In the genomic region with DNA sequence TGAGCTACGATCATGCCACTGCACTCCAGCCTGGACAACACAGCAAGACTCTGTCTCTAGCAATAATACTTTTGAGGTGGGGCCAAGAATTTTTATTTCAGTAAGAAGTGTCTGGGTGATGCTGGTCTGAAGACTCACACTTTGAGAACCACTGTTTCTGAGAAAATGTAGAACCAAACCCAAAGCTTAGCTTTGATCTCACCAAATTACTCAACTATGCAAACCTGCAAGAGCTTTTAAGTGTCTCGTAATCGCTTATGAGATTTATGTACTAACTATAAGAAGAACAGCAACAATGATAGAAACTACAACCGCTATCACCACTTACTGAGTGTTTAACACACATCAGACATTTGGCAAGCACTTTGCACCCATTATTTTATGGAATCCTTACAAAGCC, we compare ENCODE assay signal across 17 cellular contexts. TPM values are rescaled to one million over a fixed set of nuclear protein-coding genes. Genes with fewer than 3 reads are reported as not detected.
A peak's percentile ranks its signal among the peaks of the same experiment; 100 is the strongest.
DNase-seq lines count a peak whose midpoint lies in the region; ATAC-seq, FAIRE-seq and TF ChIP-seq lines count a peak whose summit lies in the region.
"Had no signal": no experiment of that assay in that cellular context is flagged by ENCODE, and none has a peak within 500 bp of the region (broad histone marks: within the 10 kb centered on the region; RNA-seq: fewer than 3 reads in every experiment).

No MANE protein-coding gene starts in this region.

- peak overlapping the region; percentile 90 to 97 (median 91) for H3K27ac Mint-ChIP-seq in CD4-positive, CD25-positive, alpha-beta regulatory T cell
- peak overlapping the region; percentile 70 for H3K27ac Mint-ChIP-seq in activated B cell treated with CpG ODN at 0.5 μM for 24 hours

- no peak overlapping the region for H3K18ac ChIP-seq in mesenchymal stem cell (ENCODE audit: low read depth in 1 of 2, low read length in 2 of 2)

- CTCF ChIA-PET in activated B cell treated with CpG ODN at 0.5 μM for 24 hours (lab: Charles Lee): interaction anchor here (1.0 kb wide), 1 partner anchor 12 kb away, joined by 3 read pairs; no protein-coding TSS in a partner anchor

- peak; percentile 73 to 74 for ATAC-seq in CD4-positive, CD25-positive, alpha-beta regulatory T cell (ENCODE audit: low read depth in 2 of 2)
- ATAC-seq in activated B cell treated with CpG ODN at 0.5 μM for 24 hours (ENCODE audit: low read depth): no peak
- no peak for ATAC-seq in GM19455 (IDR thresholded peaks at IDR 0.05; ENCODE audit: unreplicated experiment)
- no peak for ATAC-seq in GM18520 (IDR thresholded peaks at IDR 0.05; ENCODE audit: unreplicated experiment)
- no peak for ATAC-seq in left lobe of liver
- ATAC-seq: Panc1 had no signal

- TF ChIP-seq POLR2A in GM12892 (IDR thresholded peaks at IDR 0.05; ENCODE audit: low read depth, low read length): no peak

- no peak overlapping the region for H3K9ac ChIP-seq in mesenchymal stem cell (ENCODE audit: low read length)

- H2AFZ ChIP-seq in mesenchymal stem cell (ENCODE audit: low read depth, low read length): no peak overlapping the region

- no peaks in the 10 kb centered on the region for H3K79me1 ChIP-seq in mesenchymal stem cell (replicated peaks; ENCODE audit: low read length, poor library complexity, severe bottlenecking)

- DNase-seq in CD4-positive, CD25-positive, alpha-beta regulatory T cell: peak in 1 of 3 donors; percentile 86
- DNase-seq in GM12892 (ENCODE audit: insufficient read length) (no peak), activated B cell treated with CpG ODN at 0.5 μM for 24 hours (no peak), mesenchymal stem cell (no peak), NCI-H2029 (lab: John Stamatoyannopoulos, UW) (no peak), left lobe of liver (ENCODE audit: low spot score) (no peak)
- DNase-seq: activated CD4-positive, CD25-positive, alpha-beta regulatory T cell; activated effector memory CD4-positive, alpha-beta T cell treated with Interleukin-2 at 50 U/mL for 16 hours; BE2C; brain microvascular endothelial cell; KG1; NCI-H1436; NCI-H510A had no signal

- peaks cover 67% of the 10 kb centered on the region for H3K4me1 ChIP-seq in CD4-positive, CD25-positive, alpha-beta regulatory T cell (ENCODE audit: control insufficient read depth, insufficient read depth, low read length, poor library complexity, severe bottlenecking)
- H3K4me1 ChIP-seq in mesenchymal stem cell (ENCODE audit: control insufficient read depth, insufficient read depth, low read depth, low read length): peaks cover 4% of the 10 kb centered on the region
- H3K4me1 ChIP-seq: BE2C had no signal

- no peak overlapping the region for H2BK120ac ChIP-seq in mesenchymal stem cell (ENCODE audit: low read depth, low read length)

- no peak overlapping the region for H3K23ac ChIP-seq in mesenchymal stem cell (ENCODE audit: low read length in 2 of 2)

- no peaks in the 10 kb centered on the region for H3K9me3 ChIP-seq in CD4-positive, CD25-positive, alpha-beta regulatory T cell (ENCODE audit: control insufficient read depth in 2 of 2, low read length in 2 of 2)
- no peaks in the 10 kb centered on the region for H3K9me3 ChIP-seq in mesenchymal stem cell (ENCODE audit: control insufficient read depth, low read length)
- H3K9me3 ChIP-seq: BE2C had no signal

- H3K4me3 ChIP-seq in CD4-positive, CD25-positive, alpha-beta regulatory T cell (ENCODE audit: low read depth, low read length): peak overlapping the region; percentile 69
- H3K4me3 ChIP-seq in mesenchymal stem cell (ENCODE audit: insufficient read depth in 1 of 2, low read depth in 1 of 2, low read length in 2 of 2): no peak overlapping the region

- POLR2A ChIA-PET in activated B cell treated with CpG ODN at 0.5 μM for 24 hours (lab: Charles Lee): interaction anchor here (0.9 to 1.6 kb wide), 4 partner anchors 11 to 30 kb away, joined by 3 to 7 read pairs (median 4); a partner anchor contains a TSS

- no peak overlapping the region for H3K4me2 ChIP-seq in mesenchymal stem cell (ENCODE audit: low read length, poor library complexity, severe bottlenecking)

- H3K9me3 Mint-ChIP-seq in CD4-positive, CD25-positive, alpha-beta regulatory T cell: no peaks in the 10 kb centered on the region
- no peaks in the 10 kb centered on the region for H3K9me3 Mint-ChIP-seq in activated B cell treated with CpG ODN at 0.5 μM for 24 hours

- H4K8ac ChIP-seq in mesenchymal stem cell (ENCODE audit: low read length): no peak overlapping the region

- peak overlapping the region; percentile 22 to 79 (median 74) for H3K4me3 Mint-ChIP-seq in CD4-positive, CD25-positive, alpha-beta regulatory T cell
- H3K4me3 Mint-ChIP-seq in activated B cell treated with CpG ODN at 0.5 μM for 24 hours: peak overlapping the region; percentile 44

- TF ChIP-seq CTCF in activated B cell treated with CpG ODN at 0.5 μM for 24 hours (IDR thresholded peaks at IDR 0.05): no peak

- no peak overlapping the region for H3K14ac ChIP-seq in mesenchymal stem cell (ENCODE audit: low read length in 2 of 2)

- H3K27me3 ChIP-seq in CD4-positive, CD25-positive, alpha-beta regulatory T cell (ENCODE audit: control insufficient read depth, insufficient read depth, low read length): no peaks in the 10 kb centered on the region
- H3K27me3 ChIP-seq in mesenchymal stem cell (ENCODE audit: control insufficient read depth in 1 of 2, insufficient read depth in 1 of 2, low read length in 2 of 2): no peaks in the 10 kb centered on the region
- H3K27me3 ChIP-seq: BE2C, brain microvascular endothelial cell had no signal

- WGBS in mesenchymal stem cell: 86% methylated on average over 4 of the region's 4 CpGs

- no peak overlapping the region for H3K4ac ChIP-seq in mesenchymal stem cell (ENCODE audit: low read depth in 1 of 2, low read length in 2 of 2)

- peaks cover 14% of the 10 kb centered on the region for H3K36me3 ChIP-seq in CD4-positive, CD25-positive, alpha-beta regulatory T cell (ENCODE audit: control insufficient read depth, insufficient read depth, low read length)
- peaks cover 0 to 3% of the 10 kb centered on the region in 2 experiments for H3K36me3 ChIP-seq in mesenchymal stem cell (ENCODE audit: control insufficient read depth in 1 of 2, insufficient read depth in 2 of 2, low read depth in 1 of 2, low read length in 2 of 2)
- H3K36me3 ChIP-seq: BE2C, brain microvascular endothelial cell had no signal

- no peak overlapping the region for H4K91ac ChIP-seq in mesenchymal stem cell (ENCODE audit: low read length)

- H3K4me1 Mint-ChIP-seq in CD4-positive, CD25-positive, alpha-beta regulatory T cell: peaks cover 49 to 96% (median 72%) of the 10 kb centered on the region in 4 donors
- peaks cover 90% of the 10 kb centered on the region for H3K4me1 Mint-ChIP-seq in activated B cell treated with CpG ODN at 0.5 μM for 24 hours

- FAIRE-seq in GM12892 (lab: Jason Lieb, UNC): peak; percentile 62

- H2AK5ac ChIP-seq in mesenchymal stem cell (ENCODE audit: low read length, severe bottlenecking): peak overlapping the region; percentile 98

- no peaks in the 10 kb centered on the region for H3K27me3 Mint-ChIP-seq in CD4-positive, CD25-positive, alpha-beta regulatory T cell
- no peaks in the 10 kb centered on the region for H3K27me3 Mint-ChIP-seq in activated B cell treated with CpG ODN at 0.5 μM for 24 hours

- H2BK5ac ChIP-seq in mesenchymal stem cell (ENCODE audit: low read depth, low read length, poor library complexity, severe bottlenecking): peak overlapping the region; percentile 76

- H3K36me3 Mint-ChIP-seq in CD4-positive, CD25-positive, alpha-beta regulatory T cell: peaks cover 30% of the 10 kb centered on the region
- H3K36me3 Mint-ChIP-seq in activated B cell treated with CpG ODN at 0.5 μM for 24 hours (ENCODE audit: low read depth): peaks cover 45% of the 10 kb centered on the region

- no peak overlapping the region for H2BK15ac ChIP-seq in mesenchymal stem cell (ENCODE audit: low read depth, poor library complexity, severe bottlenecking)

- intact Hi-C loops in activated B cell treated with CpG ODN at 0.5 μM for 24 hours (cut with micrococcal nuclease): no loop called here

- H2BK12ac ChIP-seq in mesenchymal stem cell (ENCODE audit: low read length in 2 of 2): no peak overlapping the region

- H3K27ac ChIP-seq in CD4-positive, CD25-positive, alpha-beta regulatory T cell (ENCODE audit: insufficient read depth, low read length, poor library complexity, severe bottlenecking): peak overlapping the region; percentile 70
- H3K27ac ChIP-seq in mesenchymal stem cell (ENCODE audit: low read length, poor library complexity, severe bottlenecking): peak overlapping the region; percentile 82
- H3K27ac ChIP-seq: brain microvascular endothelial cell had no signal

RNA-seq across cellular contexts. Expression of a gene that starts 29.5 kb away (rescaled TPM):
- 86.4 TPM for total RNA-seq in CD4-positive, CD25-positive, alpha-beta regulatory T cell
- 10 to 100 TPM; 44.1 to 56.0 (median 50.3) TPM for polyA plus RNA-seq in CD4-positive, CD25-positive, alpha-beta regulatory T cell
- polyA plus RNA-seq in GM12892 (2012; ENCODE audit: missing spikeins): 37.4 TPM
- total RNA-seq in activated B cell treated with CpG ODN at 0.5 μM for 24 hours: 79.1 and 85.5 TPM in 2 replicates
- 0.15 TPM for polyA plus RNA-seq in mesenchymal stem cell (2013, experiment 1 of 2)
- 0.08 TPM for polyA plus RNA-seq in mesenchymal stem cell (2013, experiment 2 of 2)
- 16.1 TPM for total RNA-seq in left lobe of liver
- total RNA-seq: dermis microvascular lymphatic vessel endothelial cell had no signal

Comparison
In these comparisons a context has a peak if more than half of its experiments do, and no peak if none do; other contexts are left out.
1. ATAC-seq: peak in CD4-positive, CD25-positive, alpha-beta regulatory T cell (2 of 2); none in activated B cell treated with CpG ODN at 0.5 μM for 24 hours (single experiment), GM19455 (single experiment), GM18520 (single experiment) and left lobe of liver (single experiment).